17 cellular contexts compared by ENCODE assay signal in the genomic region with DNA sequence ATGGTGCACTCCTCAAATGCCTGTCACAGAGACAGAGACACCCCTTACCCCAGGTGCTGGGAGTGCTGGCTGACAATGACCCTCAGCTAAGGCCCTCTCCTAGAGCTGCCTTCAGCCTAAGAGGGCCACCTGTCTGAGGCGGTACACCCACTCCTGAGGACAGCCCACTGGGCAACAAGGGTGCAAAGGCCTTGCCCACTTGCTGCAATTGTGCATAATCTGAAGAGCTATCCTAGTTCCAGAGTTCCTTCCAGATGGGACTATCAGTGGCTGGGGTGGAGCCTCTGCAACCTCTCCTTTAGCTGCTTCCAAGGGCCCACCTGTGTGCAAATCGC.
DNase-seq lines count a peak whose midpoint lies in the region; TF ChIP-seq lines count a peak whose summit lies in the region.
"Had no signal": no experiment of that assay in that cellular context is flagged by ENCODE, and none has a peak within 500 bp of the region (broad histone marks: within the 10 kb centered on the region; RNA-seq: fewer than 3 reads in every experiment).

No MANE protein-coding gene starts in this region.

- no peak overlapping the region for H3K4ac ChIP-seq in neuronal stem cell (ENCODE audit: low read length)

- H3K27ac ChIP-seq in neuronal stem cell (replicated peaks; ENCODE audit: low read length) = no peak overlapping the region
- H3K27ac ChIP-seq in coronary artery = no peak overlapping the region
- H3K27ac ChIP-seq: A549, hepatocyte had no signal

- H3K36me3 Mint-ChIP-seq in IgD-negative memory B cell = peaks cover 3% of the 10 kb centered on the region
- peaks cover 46% of the 10 kb centered on the region for H3K36me3 Mint-ChIP-seq in activated T-helper 2 cell treated with anti-CD3 and anti-CD28 coated beads, Interferon-gamma antibody, Interleukin-2, Interleukin-4, amounts not matched to agents 10 μg/mL and 5 μg/mL and 100 μg/mL, durations not matched to agents 14 hours and 24 hours and 36 hours (ENCODE audit: low read depth)

- H3K9me3 Mint-ChIP-seq in IgD-negative memory B cell = no peaks in the 10 kb centered on the region
- no peaks in the 10 kb centered on the region for H3K9me3 Mint-ChIP-seq in activated T-helper 2 cell treated with anti-CD3 and anti-CD28 coated beads, Interferon-gamma antibody, Interleukin-2, Interleukin-4, amounts not matched to agents 10 μg/mL and 5 μg/mL and 100 μg/mL, durations not matched to agents 14 hours and 24 hours and 36 hours

- peak overlapping the region; percentile 12 for H2BK12ac ChIP-seq in neuronal stem cell (ENCODE audit: low read length)

- no peak overlapping the region for H3K23ac ChIP-seq in neuronal stem cell (ENCODE audit: low read depth, low read length, poor library complexity)

- no peak overlapping the region for H4K91ac ChIP-seq in neuronal stem cell (ENCODE audit: low read depth, low read length, poor library complexity)

- no peak overlapping the region for H4K8ac ChIP-seq in neuronal stem cell (ENCODE audit: low read depth, low read length)

- peak overlapping the region in 2 of 4 donors; percentile 43 to 84 for H3K4me3 Mint-ChIP-seq in IgD-negative memory B cell
- H3K4me3 Mint-ChIP-seq in activated T-helper 2 cell treated with anti-CD3 and anti-CD28 coated beads, Interferon-gamma antibody, Interleukin-2, Interleukin-4, amounts not matched to agents 10 μg/mL and 5 μg/mL and 100 μg/mL, durations not matched to agents 14 hours and 24 hours and 36 hours (ENCODE audit: low read depth) = no peak overlapping the region

- H3K9ac ChIP-seq in neuronal stem cell (ENCODE audit: low read depth, low read length, poor library complexity) = no peak overlapping the region

- H3K4me1 Mint-ChIP-seq in IgD-negative memory B cell = peaks cover 43 to 53% (median 52%) of the 10 kb centered on the region in 3 donors
- H3K4me1 Mint-ChIP-seq in activated T-helper 2 cell treated with anti-CD3 and anti-CD28 coated beads, Interferon-gamma antibody, Interleukin-2, Interleukin-4, amounts not matched to agents 10 μg/mL and 5 μg/mL and 100 μg/mL, durations not matched to agents 14 hours and 24 hours and 36 hours (ENCODE audit: low read depth) = peaks cover 52% of the 10 kb centered on the region

- no peak for TF ChIP-seq CTCF in coronary artery (IDR thresholded peaks at IDR 0.05)

- no peak overlapping the region for H3K18ac ChIP-seq in neuronal stem cell (ENCODE audit: low read length)

- peaks cover 6 to 100% of the 10 kb centered on the region in 2 donors for H3K36me3 ChIP-seq in neuronal stem cell (replicated peaks in 1 of 2; ENCODE audit: control insufficient read depth in 2 of 2, insufficient read depth in 2 of 2, low read length in 2 of 2)

- no peak overlapping the region for H2BK5ac ChIP-seq in neuronal stem cell (ENCODE audit: low read length)

- no peaks in the 10 kb centered on the region for H3K27me3 Mint-ChIP-seq in IgD-negative memory B cell
- H3K27me3 Mint-ChIP-seq in activated T-helper 2 cell treated with anti-CD3 and anti-CD28 coated beads, Interferon-gamma antibody, Interleukin-2, Interleukin-4, amounts not matched to agents 10 μg/mL and 5 μg/mL and 100 μg/mL, durations not matched to agents 14 hours and 24 hours and 36 hours (ENCODE audit: low read depth) = no peaks in the 10 kb centered on the region

- intact Hi-C loops in activated T-helper 2 cell treated with anti-CD3 and anti-CD28 coated beads, Interferon-gamma antibody, Interleukin-2, Interleukin-4, amounts not matched to agents 10 μg/mL and 5 μg/mL and 100 μg/mL, durations not matched to agents 14 hours and 24 hours and 36 hours (cut with micrococcal nuclease) = no loop called here

- H3K4me1 ChIP-seq in neuronal stem cell (ENCODE audit: control insufficient read depth in 2 of 2, insufficient read depth in 1 of 2, low read depth in 1 of 2, low read length in 2 of 2) = peaks cover 0 to 5% of the 10 kb centered on the region in 2 donors
- H3K4me1 ChIP-seq: A549, Caco-2 had no signal

- H3K27ac Mint-ChIP-seq in IgD-negative memory B cell = peak overlapping the region; percentile 38 to 76 (median 41)
- H3K27ac Mint-ChIP-seq in activated T-helper 2 cell treated with anti-CD3 and anti-CD28 coated beads, Interferon-gamma antibody, Interleukin-2, Interleukin-4, amounts not matched to agents 10 μg/mL and 5 μg/mL and 100 μg/mL, durations not matched to agents 14 hours and 24 hours and 36 hours = peak overlapping the region; percentile 89

- H2BK15ac ChIP-seq in neuronal stem cell (ENCODE audit: low read length) = no peak overlapping the region

- no peaks in the 10 kb centered on the region for H3K79me1 ChIP-seq in neuronal stem cell (ENCODE audit: low read depth, low read length)

- peaks cover 0 to 4% (median 0%) of the 10 kb centered on the region in 3 experiments for H3K27me3 ChIP-seq in neuronal stem cell (ENCODE audit: control insufficient read depth in 3 of 3, insufficient read depth in 3 of 3, low read depth in 1 of 3, low read length in 3 of 3)
- H3K27me3 ChIP-seq: hepatocyte had no signal

- H3K4me2 ChIP-seq in neuronal stem cell (ENCODE audit: insufficient read depth, low read length, poor library complexity, severe bottlenecking) = no peak overlapping the region
- H3K4me2 ChIP-seq: A549, hepatocyte had no signal

- no peak overlapping the region for H3K14ac ChIP-seq in neuronal stem cell (ENCODE audit: low read length)

- no peak overlapping the region for H2AK5ac ChIP-seq in neuronal stem cell (ENCODE audit: low read depth, low read length)

- H2BK120ac ChIP-seq in neuronal stem cell (ENCODE audit: low read depth, low read length) = no peak overlapping the region

- WGBS in neuronal stem cell (ENCODE audit: extremely low coverage in 2 of 2, insufficient read length in 2 of 2, insufficient replicate concordance in 1 of 2), 2 donors = no CpG with 5 or more reads among the region's 2 CpGs

- no peak overlapping the region for H2AFZ ChIP-seq in neuronal stem cell (ENCODE audit: low read length)
- H2AFZ ChIP-seq: hepatocyte had no signal

- DNase-seq in NCI-H526 (lab: John Stamatoyannopoulos, UW) = peak; percentile 63 to 90
- DNase-seq in NCI-H526 treated with DMSO at 0.1 percent for 48 hours (lab: John Stamatoyannopoulos, UW) = no peak
- DNase-seq in activated T-helper 2 cell treated with anti-CD3 and anti-CD28 coated beads, Interferon-gamma antibody, Interleukin-2, Interleukin-4, amounts not matched to agents 10 μg/mL and 5 μg/mL and 100 μg/mL, durations not matched to agents 14 hours and 24 hours and 36 hours (ENCODE audit: low spot score) = no peak
- no peak for DNase-seq in neuronal stem cell (ENCODE audit: low spot score)
- no peak for DNase-seq in coronary artery (ENCODE audit: low spot score)
- DNase-seq in NCI-H2029 treated with DMSO at 0.1 percent for 48 hours (lab: John Stamatoyannopoulos, UW) = no peak
- no peak for DNase-seq in GOT3 (lab: John Stamatoyannopoulos, UW)
- DNase-seq: activated CD4-positive, CD25-positive, alpha-beta regulatory T cell treated with anti-CD3 and anti-CD28 coated beads, Interleukin-2, amount 50 U/mL, for 72 hours; Caco-2; dermis blood vessel endothelial cell; Kasumi-1; left colon; NCI-H1436 treated with DMSO at 0.1 percent for 48 hours; NCI-H82 had no signal

- no peaks in the 10 kb centered on the region for H3K9me3 ChIP-seq in neuronal stem cell (replicated peaks in 1 of 2; ENCODE audit: control insufficient read depth in 2 of 2, insufficient read depth in 1 of 2, low read depth in 1 of 2, low read length in 2 of 2)
- H3K9me3 ChIP-seq: A549, Caco-2 had no signal

- H3K4me3 ChIP-seq in neuronal stem cell (ENCODE audit: low read length in 2 of 2) (no peak overlapping the region), coronary artery (no peak overlapping the region)
- H3K4me3 ChIP-seq: A549, hepatocyte had no signal

Comparison
In these comparisons a context has a peak if more than half of its experiments do, and no peak if none do; other contexts are left out.
1. DNase-seq: peak in NCI-H526 (2 of 2); none in NCI-H526 treated with DMSO at 0.1 percent for 48 hours (single experiment), activated T-helper 2 cell treated with anti-CD3 and anti-CD28 coated beads, Interferon-gamma antibody, Interleukin-2, Interleukin-4, amounts not matched to agents 10 μg/mL and 5 μg/mL and 100 μg/mL, durations not matched to agents 14 hours and 24 hours and 36 hours (single experiment), neuronal stem cell (single experiment), coronary artery (single experiment), NCI-H2029 treated with DMSO at 0.1 percent for 48 hours (single experiment) and GOT3 (single experiment).